ENCODE assay signal across 20 cellular contexts in the genomic region with DNA sequence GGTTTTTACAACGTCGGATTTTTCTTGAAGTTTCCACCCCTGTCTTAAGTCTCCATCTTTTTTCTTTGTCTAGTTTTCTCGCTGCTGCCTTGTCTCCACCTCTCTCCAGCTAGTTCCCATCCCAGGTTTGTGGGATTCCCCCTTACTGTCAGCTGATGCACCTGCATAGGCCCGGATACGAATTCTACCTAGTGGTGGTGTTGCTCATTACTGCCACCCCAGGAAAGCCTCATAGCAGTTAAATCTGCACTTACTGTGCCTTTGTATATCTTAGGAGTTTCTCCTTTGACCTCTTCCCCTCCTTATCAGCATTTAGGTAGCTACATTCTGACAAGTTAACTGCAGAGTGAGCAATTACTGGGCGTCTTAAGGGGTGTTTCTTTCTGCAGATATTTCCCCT.
"Had no signal": no experiment of that assay in that cellular context is flagged by ENCODE, and none has a peak within 500 bp of the region (broad histone marks: within the 10 kb centered on the region; RNA-seq: fewer than 3 reads in every experiment).

No MANE protein-coding gene starts in this region.

- H3K27me3 ChIP-seq: brain microvascular endothelial cell had no signal

- H3K36me3 Mint-ChIP-seq: activated CD4-positive, alpha-beta memory T cell treated with anti-CD3 and anti-CD28 coated beads for 36 hours; activated naive CD4-positive, alpha-beta T cell treated with anti-CD3 and anti-CD28 coated beads, Interleukin-2, amount 10 ng/mL, durations not matched to agents 7 days and 5 days had no signal

- H3K9me3 Mint-ChIP-seq: activated B cell treated with CpG ODN at 0.5 μM for 24 hours; activated CD4-positive, alpha-beta T cell treated with anti-CD3 and anti-CD28 coated beads, Interleukin-2, amount 10 ng/mL, durations not matched to agents 7 days and 5 days; activated naive CD8-positive, alpha-beta T cell treated with anti-CD3 and anti-CD28 coated beads for 36 hours; activated T-cell treated with anti-CD3 and anti-CD28 coated beads, Interleukin-2, amount 50 U/mL, for 4 hours had no signal

- ATAC-seq: activated T-cell treated with anti-CD3 and anti-CD28 coated beads, Interleukin-2, amount 50 U/mL, for 4 hours; T-helper 17 cell had no signal

- H3K27me3 Mint-ChIP-seq: activated B cell treated with CpG ODN at 0.5 μM for 24 hours; activated CD4-positive, alpha-beta memory T cell treated with anti-CD3 and anti-CD28 coated beads for 36 hours; activated CD4-positive, alpha-beta T cell treated with anti-CD3 and anti-CD28 coated beads, Interleukin-2, amount 10 ng/mL, durations not matched to agents 7 days and 5 days; activated naive CD4-positive, alpha-beta T cell treated with anti-CD3 and anti-CD28 coated beads, Interleukin-2, amount 10 ng/mL, durations not matched to agents 7 days and 5 days; activated naive CD8-positive, alpha-beta T cell treated with anti-CD3 and anti-CD28 coated beads for 36 hours; T-helper 17 cell had no signal

- H3K27ac Mint-ChIP-seq: activated B cell treated with CpG ODN at 0.5 μM for 24 hours; activated CD4-positive, alpha-beta memory T cell treated with anti-CD3 and anti-CD28 coated beads for 36 hours; activated CD4-positive, alpha-beta T cell treated with anti-CD3 and anti-CD28 coated beads, Interleukin-2, amount 10 ng/mL, durations not matched to agents 7 days and 5 days; activated naive CD4-positive, alpha-beta T cell treated with anti-CD3 and anti-CD28 coated beads, Interleukin-2, amount 10 ng/mL, durations not matched to agents 7 days and 5 days; activated naive CD8-positive, alpha-beta T cell treated with anti-CD3 and anti-CD28 coated beads for 36 hours; T-helper 17 cell had no signal

- DNase-seq: activated B cell treated with CpG ODN at 0.5 μM for 24 hours; activated CD4-positive, alpha-beta memory T cell treated with anti-CD3 and anti-CD28 coated beads for 36 hours; activated CD4-positive, alpha-beta T cell treated with anti-CD3 and anti-CD28 coated beads for 1 hour; activated CD4-positive, alpha-beta T cell treated with anti-CD3 and anti-CD28 coated beads, Interleukin-2, amount 10 ng/mL, durations not matched to agents 7 days and 5 days; activated CD8-positive, alpha-beta memory T cell treated with anti-CD3 and anti-CD28 coated beads for 24 hours; activated gamma-delta T cell; activated naive CD4-positive, alpha-beta T cell treated with anti-CD3 and anti-CD28 coated beads, Interleukin-2, amount 10 ng/mL, durations not matched to agents 7 days and 5 days; activated naive CD8-positive, alpha-beta T cell treated with anti-CD3 and anti-CD28 coated beads for 36 hours; activated T-cell treated with anti-CD3 and anti-CD28 coated beads, Interleukin-2, amount 50 U/mL, for 4 hours; brain microvascular endothelial cell; cerebellar nuclear complex; NCI-H1048; NCI-H146; NCI-H187 treated with DMSO at 0.1 percent for 48 hours; NCI-H2081 treated with DMSO at 0.1 percent for 48 hours; NCI-H446; NCI-H524; SIG-M5; T-helper 17 cell; T-helper 9 cell had no signal

- H3K27ac ChIP-seq: brain microvascular endothelial cell had no signal

- H3K4me1 Mint-ChIP-seq: activated B cell treated with CpG ODN at 0.5 μM for 24 hours; activated CD4-positive, alpha-beta T cell treated with anti-CD3 and anti-CD28 coated beads, Interleukin-2, amount 10 ng/mL, durations not matched to agents 7 days and 5 days; activated naive CD4-positive, alpha-beta T cell treated with anti-CD3 and anti-CD28 coated beads, Interleukin-2, amount 10 ng/mL, durations not matched to agents 7 days and 5 days; activated naive CD8-positive, alpha-beta T cell treated with anti-CD3 and anti-CD28 coated beads for 36 hours; T-helper 17 cell had no signal

- H3K4me3 Mint-ChIP-seq: activated B cell treated with CpG ODN at 0.5 μM for 24 hours; activated CD4-positive, alpha-beta memory T cell treated with anti-CD3 and anti-CD28 coated beads for 36 hours; activated CD4-positive, alpha-beta T cell treated with anti-CD3 and anti-CD28 coated beads, Interleukin-2, amount 10 ng/mL, durations not matched to agents 7 days and 5 days; activated naive CD4-positive, alpha-beta T cell treated with anti-CD3 and anti-CD28 coated beads, Interleukin-2, amount 10 ng/mL, durations not matched to agents 7 days and 5 days; activated naive CD8-positive, alpha-beta T cell treated with anti-CD3 and anti-CD28 coated beads for 36 hours; activated T-cell treated with anti-CD3 and anti-CD28 coated beads, Interleukin-2, amount 50 U/mL, for 4 hours; T-helper 17 cell had no signal

- H3K36me3 ChIP-seq: brain microvascular endothelial cell had no signal
